Comparison of ENCODE assay signal across 17 cellular contexts in the genomic region with DNA sequence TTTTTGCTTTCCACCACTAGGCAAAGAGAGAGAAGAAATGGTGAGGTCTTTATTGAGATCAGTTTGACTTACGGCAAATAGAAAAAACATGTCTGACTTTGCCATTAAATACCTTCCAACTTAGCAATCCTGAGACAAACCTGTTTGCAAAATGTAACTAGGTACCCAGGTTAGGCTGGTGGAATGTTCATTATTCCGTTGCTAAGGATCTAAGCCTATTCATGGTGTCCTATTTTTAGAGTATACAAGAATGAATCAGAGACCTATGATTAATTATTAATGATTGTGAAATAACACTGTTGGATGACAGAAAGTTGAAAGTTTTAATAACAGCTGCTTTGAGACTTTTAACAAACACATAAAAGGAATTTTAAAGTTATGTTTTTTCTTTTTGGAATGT. TPM values are rescaled to one million over a fixed set of nuclear protein-coding genes. Genes with fewer than 3 reads are reported as not detected.
A peak's percentile ranks its signal among the peaks of the same experiment; 100 is the strongest.
DNase-seq lines count a peak whose midpoint lies in the region; ATAC-seq and TF ChIP-seq lines count a peak whose summit lies in the region.
"Had no signal": no experiment of that assay in that cellular context is flagged by ENCODE, and none has a peak within 500 bp of the region (broad histone marks: within the 10 kb centered on the region; RNA-seq: fewer than 3 reads in every experiment).

No MANE protein-coding gene starts in this region.

- TF ChIP-seq CTCF in epithelial cell of esophagus (IDR thresholded peaks at IDR 0.05; ENCODE audit: insufficient read depth, low read depth, low read length, missing control alignments) (no peak), suprapubic skin (IDR thresholded peaks at IDR 0.05) (no peak)

- TF ChIP-seq EP300 in suprapubic skin (IDR thresholded peaks at IDR 0.05) = no peak

- H3K4me1 Mint-ChIP-seq in stimulated activated naive CD8-positive, alpha-beta T cell treated with anti-CD3 and anti-CD28 coated beads, Interleukin-15, amount 100 ng/mL, for 72 hours = no peaks in the 10 kb centered on the region
- H3K4me1 Mint-ChIP-seq in activated naive CD8-positive, alpha-beta T cell treated with anti-CD3 and anti-CD28 coated beads, Interleukin-2, amount 50 U/mL, for 24 hours = peaks cover 2% of the 10 kb centered on the region
- H3K4me1 Mint-ChIP-seq: activated CD4-positive, alpha-beta T cell treated with anti-CD3 and anti-CD28 coated beads, Interleukin-2, amount 10 ng/mL, durations not matched to agents 24 days and 14 days had no signal

- no peak overlapping the region for H3K4me3 ChIP-seq in epithelial cell of esophagus (ENCODE audit: low read length)
- no peak overlapping the region for H3K4me3 ChIP-seq in suprapubic skin

- WGBS in suprapubic skin = 41% methylated on average over 2 of the region's 2 CpGs

- no peaks in the 10 kb centered on the region for H3K36me3 Mint-ChIP-seq in activated naive CD8-positive, alpha-beta T cell treated with anti-CD3 and anti-CD28 coated beads, Interleukin-2, amount 50 U/mL, for 24 hours (ENCODE audit: low read depth)

- TF ChIP-seq POLR2A in suprapubic skin (IDR thresholded peaks at IDR 0.05) = no peak

- DNase-seq in M059J (ENCODE audit: low read depth) = peak; percentile 36
- DNase-seq in epithelial cell of esophagus (ENCODE audit: low read depth) = peak; percentile 99
- DNase-seq in kidney tubule cell (ENCODE audit: low spot score) = peak; percentile 99
- no peak for DNase-seq in suprapubic skin (ENCODE audit: low spot score in 2 of 2)
- no peak for DNase-seq in stimulated activated naive CD8-positive, alpha-beta T cell treated with anti-CD3 and anti-CD28 coated beads, Interleukin-15, amount 100 ng/mL, for 72 hours
- DNase-seq in activated naive CD8-positive, alpha-beta T cell treated with anti-CD3 and anti-CD28 coated beads, Interleukin-2, amount 50 U/mL, for 24 hours = no peak
- DNase-seq: activated CD4-positive, alpha-beta T cell treated with anti-CD3 and anti-CD28 coated beads, Interleukin-2, amount 10 ng/mL, durations not matched to agents 24 days and 14 days; activated CD8-positive, alpha-beta memory T cell treated with anti-CD3 and anti-CD28 coated beads, Interleukin-2, amount 50 U/mL, for 48 hours; aorta; GF-D8; KG1; midbrain; NCI-H2227 treated with DMSO at 0.1 percent for 48 hours; right cardiac atrium; stimulated activated CD4-positive, alpha-beta T cell treated with anti-CD3 and anti-CD28 coated beads, Interleukin-1b, Interleukin-23, amount 100 ng/mL, for 48 hours; substantia nigra had no signal

- H3K36me3 ChIP-seq in suprapubic skin = no peaks in the 10 kb centered on the region

- H3K9me3 ChIP-seq in suprapubic skin = no peaks in the 10 kb centered on the region

- no peaks in the 10 kb centered on the region for H3K27me3 ChIP-seq in suprapubic skin

- H3K27ac Mint-ChIP-seq in stimulated activated naive CD8-positive, alpha-beta T cell treated with anti-CD3 and anti-CD28 coated beads, Interleukin-15, amount 100 ng/mL, for 72 hours = no peak overlapping the region
- H3K27ac Mint-ChIP-seq in activated naive CD8-positive, alpha-beta T cell treated with anti-CD3 and anti-CD28 coated beads, Interleukin-2, amount 50 U/mL, for 24 hours = no peak overlapping the region
- H3K27ac Mint-ChIP-seq: activated CD4-positive, alpha-beta T cell treated with anti-CD3 and anti-CD28 coated beads, Interleukin-2, amount 10 ng/mL, durations not matched to agents 24 days and 14 days had no signal

- H3K9me3 Mint-ChIP-seq in stimulated activated naive CD8-positive, alpha-beta T cell treated with anti-CD3 and anti-CD28 coated beads, Interleukin-15, amount 100 ng/mL, for 72 hours = no peaks in the 10 kb centered on the region
- no peaks in the 10 kb centered on the region for H3K9me3 Mint-ChIP-seq in activated naive CD8-positive, alpha-beta T cell treated with anti-CD3 and anti-CD28 coated beads, Interleukin-2, amount 50 U/mL, for 24 hours
- H3K9me3 Mint-ChIP-seq: activated CD4-positive, alpha-beta T cell treated with anti-CD3 and anti-CD28 coated beads, Interleukin-2, amount 10 ng/mL, durations not matched to agents 24 days and 14 days had no signal

- no peak overlapping the region for H3K4me3 Mint-ChIP-seq in stimulated activated naive CD8-positive, alpha-beta T cell treated with anti-CD3 and anti-CD28 coated beads, Interleukin-15, amount 100 ng/mL, for 72 hours
- H3K4me3 Mint-ChIP-seq in activated naive CD8-positive, alpha-beta T cell treated with anti-CD3 and anti-CD28 coated beads, Interleukin-2, amount 50 U/mL, for 24 hours = no peak overlapping the region
- H3K4me3 Mint-ChIP-seq: activated CD4-positive, alpha-beta T cell treated with anti-CD3 and anti-CD28 coated beads, Interleukin-2, amount 10 ng/mL, durations not matched to agents 24 days and 14 days had no signal

- peaks cover 1% of the 10 kb centered on the region for H3K27me3 Mint-ChIP-seq in stimulated activated naive CD8-positive, alpha-beta T cell treated with anti-CD3 and anti-CD28 coated beads, Interleukin-15, amount 100 ng/mL, for 72 hours
- H3K27me3 Mint-ChIP-seq in activated naive CD8-positive, alpha-beta T cell treated with anti-CD3 and anti-CD28 coated beads, Interleukin-2, amount 50 U/mL, for 24 hours = peaks cover 10% of the 10 kb centered on the region

- peaks cover 20% of the 10 kb centered on the region for H3K4me1 ChIP-seq in suprapubic skin

- peak overlapping the region; percentile 59 for H3K27ac ChIP-seq in suprapubic skin

- no peak for ATAC-seq in stimulated activated naive CD8-positive, alpha-beta T cell treated with anti-CD3 and anti-CD28 coated beads, Interleukin-15, amount 100 ng/mL, for 72 hours
- ATAC-seq in activated naive CD8-positive, alpha-beta T cell treated with anti-CD3 and anti-CD28 coated beads, Interleukin-2, amount 50 U/mL, for 24 hours = no peak
- no peak for ATAC-seq in HG02642 (IDR thresholded peaks at IDR 0.05; ENCODE audit: poor library complexity, unreplicated experiment)
- ATAC-seq: right cardiac atrium had no signal

RNA-seq across cellular contexts. Expression of a gene that starts 53.6 kb away (rescaled TPM):
- 0.44 and 0.62 TPM in 2 replicates for total RNA-seq in M059J (2014; rRNA removed; shearing (Covaris generic))
- 1 to 10 TPM in 1 of 4 donors, under 1 TPM in 2, not detected in 1; 0.42 to 1.1 (median 0.52) TPM for total RNA-seq in suprapubic skin
- total RNA-seq: activated CD4-positive, alpha-beta T cell treated with anti-CD3 and anti-CD28 coated beads, Interleukin-2, amount 10 ng/mL, durations not matched to agents 24 days and 14 days had no signal

Comparison
In these comparisons a context has a peak if more than half of its experiments do, and no peak if none do; other contexts are left out.
1. DNase-seq: peak in M059J (single experiment), epithelial cell of esophagus (single experiment) and kidney tubule cell (single experiment); none in suprapubic skin (0 of 2), stimulated activated naive CD8-positive, alpha-beta T cell treated with anti-CD3 and anti-CD28 coated beads, Interleukin-15, amount 100 ng/mL, for 72 hours (0 of 2) and activated naive CD8-positive, alpha-beta T cell treated with anti-CD3 and anti-CD28 coated beads, Interleukin-2, amount 50 U/mL, for 24 hours (single experiment).